8 cellular contexts compared by ENCODE assay signal in the genomic region with DNA sequence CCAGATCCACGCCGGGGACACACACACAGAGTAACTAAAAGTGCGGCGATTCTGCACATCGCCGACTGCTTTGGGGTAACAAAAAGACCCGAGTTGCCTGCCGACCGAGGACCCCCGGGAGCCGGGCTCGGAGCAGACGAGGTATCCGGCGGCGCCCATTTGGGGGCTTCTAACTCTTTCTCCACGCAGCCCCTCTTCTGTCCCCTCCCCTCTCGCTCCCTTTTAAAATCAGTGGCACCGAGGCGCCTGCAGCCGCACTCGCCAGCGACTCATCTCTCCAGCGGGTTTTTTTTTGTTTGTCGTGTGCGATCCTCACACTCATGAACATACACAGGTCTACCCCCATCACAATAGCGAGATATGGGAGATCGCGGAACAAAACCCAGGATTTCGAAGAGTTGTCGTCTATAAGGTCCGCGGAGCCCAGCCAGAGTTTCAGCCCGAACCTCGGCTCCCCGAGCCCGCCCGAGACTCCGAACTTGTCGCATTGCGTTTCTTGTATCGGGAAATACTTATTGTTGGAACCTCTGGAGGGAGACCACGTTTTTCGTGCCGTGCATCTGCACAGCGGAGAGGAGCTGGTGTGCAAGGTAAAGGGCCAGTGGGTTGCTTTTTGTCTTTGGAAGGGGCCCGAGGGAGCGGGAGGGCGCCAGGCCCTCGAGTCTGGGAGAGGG. TPM values are rescaled to one million over a fixed set of nuclear protein-coding genes. Genes with fewer than 3 reads are reported as not detected.
DNase-seq lines count a peak whose midpoint lies in the region; ATAC-seq and TF ChIP-seq lines count a peak whose summit lies in the region.

No MANE protein-coding gene starts in this region.

- H3K27me3 ChIP-seq in cardiac muscle cell, result no peaks in the 10 kb centered on the region
- H3K27me3 ChIP-seq in breast epithelium, result no peaks in the 10 kb centered on the region

- no peaks in the 10 kb centered on the region for H3K9me3 ChIP-seq in cardiac muscle cell (ENCODE audit: low read depth)
- H3K9me3 ChIP-seq in breast epithelium, result no peaks in the 10 kb centered on the region

- TF ChIP-seq CTCF in cardiac muscle cell (IDR thresholded peaks at IDR 0.05; ENCODE audit: low read depth, low read length), result no peak
- no peak for TF ChIP-seq CTCF in breast epithelium (IDR thresholded peaks at IDR 0.05)

- ATAC-seq in Right ventricle myocardium superior (ENCODE audit: poor library complexity), result no peak
- no peak for ATAC-seq in HG03139 (IDR thresholded peaks at IDR 0.05; ENCODE audit: unreplicated experiment)
- no peak for ATAC-seq in HG03025 (IDR thresholded peaks at IDR 0.05; ENCODE audit: low FRiP score, unreplicated experiment)

- peak; percentile 49 to 51 for DNase-seq in cardiac muscle cell (ENCODE audit: low read depth in 1 of 2, low spot score in 1 of 2)
- no peak for DNase-seq in Right ventricle myocardium superior
- DNase-seq in SK-N-DZ (ENCODE audit: low spot score), result peak; percentile 54
- DNase-seq in breast epithelium (ENCODE audit: low spot score in 2 of 2), result peak in 1 of 2 donors; percentile 30
- peak; percentile 72 for DNase-seq in left kidney (ENCODE audit: low read depth, low spot score)
- peak; percentile 55 for DNase-seq in stimulated activated CD8-positive, alpha-beta memory T cell treated with anti-CD3 and anti-CD28 coated beads, Interleukin-4, amount 100 ng/mL, for 48 hours

- intact Hi-C loops in Right ventricle myocardium superior (cut with DNase I) (loop anchor here (5.0 to 10.0 kb wide), 9 partner anchors 89 to 893 kb away; no protein-coding TSS in a partner anchor), breast epithelium (cut with DNase I; ENCODE audit: low total_unique reads) (no loop called here)

- H3K4me3 ChIP-seq in cardiac muscle cell (peak overlapping the region; percentile 94), breast epithelium (peak overlapping the region; percentile 70 to 84 (median 83))

- H3K36me3 ChIP-seq in cardiac muscle cell, result no peaks in the 10 kb centered on the region
- no peaks in the 10 kb centered on the region for H3K36me3 ChIP-seq in breast epithelium

- H3K4me1 ChIP-seq in cardiac muscle cell (ENCODE audit: low read depth), result peaks cover 12% of the 10 kb centered on the region
- H3K4me1 ChIP-seq in breast epithelium, result peaks cover 0 to 17% of the 10 kb centered on the region in 2 donors

- TF ChIP-seq POLR2A in breast epithelium (IDR thresholded peaks at IDR 0.05), result no peak

- H3K27ac ChIP-seq in cardiac muscle cell, result peak overlapping the region; percentile 90
- H3K27ac ChIP-seq in breast epithelium, result peak overlapping the region; percentile 91 to 92

RNA-seq across cellular contexts. Expression of gene TRIB2, which starts 1.4 kb away (rescaled TPM):
- total RNA-seq in cardiac muscle cell (68.4 and 73.2 TPM in 2 replicates), Right ventricle myocardium superior (32.1 TPM), breast epithelium (10 to 100 TPM; 17.6 to 62.9 (median 49.6) TPM)
- 42.3 and 62.9 TPM in 2 replicates for polyA plus RNA-seq in cardiac muscle cell
- 44.7 and 61.8 TPM in 2 replicates for polyA plus RNA-seq in SK-N-DZ (2014; cell fraction: cytosol; rRNA removed)
- 77.1 and 79.1 TPM in 2 replicates for polyA plus RNA-seq in SK-N-DZ (2014; cell fraction: nucleus; rRNA removed)
